Comparison of ENCODE assay signal across 8 cellular contexts in genomic region chr14:34496679-34497513, GRCh38. TPM values are rescaled to one million over a fixed set of nuclear protein-coding genes. Genes with fewer than 3 reads are reported as not detected.
DNase-seq lines count a peak whose midpoint lies in the region; ATAC-seq and TF ChIP-seq lines count a peak whose summit lies in the region.

No MANE protein-coding gene starts in this region.

- CTCF ChIA-PET in CD4-positive, alpha-beta memory T cell (lab: Charles Lee; ENCODE audit: partially characterized antibody) = interaction anchor here (1.3 kb wide), 1 partner anchor 18 kb away, joined by 5 read pairs; no protein-coding TSS in a partner anchor

- no peaks in the 10 kb centered on the region for H3K9me3 ChIP-seq in CD4-positive, alpha-beta memory T cell (ENCODE audit: control insufficient read depth in 1 of 2, low read length in 2 of 2)

- ATAC-seq in GM18517 (IDR thresholded peaks at IDR 0.05; ENCODE audit: unreplicated experiment) (no peak), HG03571 (IDR thresholded peaks at IDR 0.05; ENCODE audit: unreplicated experiment) (no peak)

- no peaks in the 10 kb centered on the region for H3K4me1 Mint-ChIP-seq in CD4-positive, alpha-beta memory T cell

- intact Hi-C loops in CD4-positive, alpha-beta memory T cell (cut with micrococcal nuclease) = no loop called here

- no peaks in the 10 kb centered on the region for H3K9me3 Mint-ChIP-seq in CD4-positive, alpha-beta memory T cell

- in situ Hi-C loops in astrocyte of the cerebellum (cut with HindIII; ENCODE audit: low sequenced_read_pairs) = no loop called here

- DNase-seq in HS-5 (ENCODE audit: low read depth) = peak; percentile 93
- peak; percentile 99 for DNase-seq in astrocyte of the cerebellum (ENCODE audit: low read depth)
- DNase-seq in hippocampal formation (lab: John Stamatoyannopoulos, UW) = peak; percentile 33 to 55
- peak; percentile 84 for DNase-seq in renal cortical epithelial cell (ENCODE audit: low read depth)
- DNase-seq in CD4-positive, alpha-beta memory T cell = no peak
- no peak for DNase-seq in GM20000 (ENCODE audit: low spot score)

- POLR2A ChIA-PET in CD4-positive, alpha-beta memory T cell (lab: Charles Lee; ENCODE audit: partially characterized antibody) = no interaction called here

- H3K27me3 Mint-ChIP-seq in CD4-positive, alpha-beta memory T cell = no peaks in the 10 kb centered on the region

- no peaks in the 10 kb centered on the region for H3K27me3 ChIP-seq in CD4-positive, alpha-beta memory T cell (ENCODE audit: insufficient read depth, low read length)

- peak; percentile 36 for TF ChIP-seq CTCF in astrocyte of the cerebellum (IDR thresholded peaks at IDR 0.05; ENCODE audit: low read depth, low read length, missing control alignments)
- TF ChIP-seq CTCF in GM20000 (IDR thresholded peaks at IDR 0.05; ENCODE audit: extremely low read depth, missing control alignments) = no peak

- H3K27ac ChIP-seq in CD4-positive, alpha-beta memory T cell (ENCODE audit: low read depth, low read length) = no peak overlapping the region

- H3K4me1 ChIP-seq in CD4-positive, alpha-beta memory T cell (ENCODE audit: insufficient read depth, low read length) = no peaks in the 10 kb centered on the region

- no peaks in the 10 kb centered on the region for H3K36me3 ChIP-seq in CD4-positive, alpha-beta memory T cell (ENCODE audit: insufficient read depth, low read length)

- no peak overlapping the region for H3K27ac Mint-ChIP-seq in CD4-positive, alpha-beta memory T cell

- no peak overlapping the region for H3K4me3 Mint-ChIP-seq in CD4-positive, alpha-beta memory T cell

- H3K36me3 Mint-ChIP-seq in CD4-positive, alpha-beta memory T cell = no peaks in the 10 kb centered on the region

- no peak overlapping the region for H3K4me3 ChIP-seq in astrocyte of the cerebellum (ENCODE audit: low read depth, low read length)
- H3K4me3 ChIP-seq in CD4-positive, alpha-beta memory T cell (ENCODE audit: low read length in 2 of 2) = no peak overlapping the region

RNA-seq across cellular contexts. Expression of gene SPTSSA, which starts 34.9 kb away (rescaled TPM):
- 10.9 and 19.8 TPM in 2 replicates for total RNA-seq in renal cortical epithelial cell
- 1 to 10 TPM; 2.1 to 3.0 TPM for total RNA-seq in CD4-positive, alpha-beta memory T cell
- 1 to 10 TPM; 7.6 to 9.5 TPM for polyA plus RNA-seq in CD4-positive, alpha-beta memory T cell

RNA-seq across cellular contexts. Expression of gene EAPP, which starts 42.6 kb away (rescaled TPM):
- total RNA-seq in renal cortical epithelial cell = 62.9 and 91.9 TPM in 2 replicates
- 10 to 100 TPM; 58.2 to 66.4 TPM for total RNA-seq in CD4-positive, alpha-beta memory T cell
- 100 to 1,000 TPM; 106 to 141 TPM for polyA plus RNA-seq in CD4-positive, alpha-beta memory T cell

Comparison
In these comparisons a context has a peak if more than half of its experiments do, and no peak if none do; other contexts are left out.
1. DNase-seq: peak in HS-5 (single experiment), astrocyte of the cerebellum (single experiment), hippocampal formation (2 of 2) and renal cortical epithelial cell (single experiment); none in CD4-positive, alpha-beta memory T cell (0 of 5) and GM20000 (single experiment).